8 cellular contexts compared by ENCODE assay signal in the genomic region with DNA sequence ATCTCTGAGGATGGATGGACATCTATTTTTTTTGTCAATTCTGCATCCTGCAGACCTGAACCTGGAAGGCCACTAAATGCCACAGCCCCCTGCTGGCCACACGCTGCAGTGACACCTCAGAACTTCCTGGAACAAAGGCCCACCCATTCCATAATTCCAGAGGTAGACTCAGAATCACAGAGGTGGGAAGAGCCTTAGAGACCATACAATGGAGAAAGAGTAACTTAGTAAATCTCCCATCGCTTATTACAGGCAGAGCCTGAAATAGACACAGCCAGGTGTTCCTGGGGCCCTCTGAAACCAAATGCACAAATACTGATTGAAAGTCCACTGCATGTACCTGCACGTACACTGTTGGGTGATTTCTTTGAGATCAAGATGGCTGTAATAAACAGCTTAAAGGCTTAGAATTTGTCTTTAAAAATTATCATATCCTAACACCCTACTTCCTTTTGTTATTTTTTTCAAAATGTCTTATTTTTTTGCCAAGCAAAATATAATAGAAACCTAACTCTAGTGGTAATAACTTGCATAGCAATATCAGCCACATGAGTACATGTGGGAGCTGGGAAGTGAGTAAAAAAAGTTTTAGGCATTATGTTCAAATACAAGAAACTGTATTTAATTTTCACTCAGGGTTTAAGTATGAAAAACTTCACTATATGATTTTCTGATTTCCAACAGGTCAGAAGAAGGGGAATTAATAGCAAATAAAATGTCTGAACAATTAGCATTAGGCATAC.
DNase-seq lines count a peak whose midpoint lies in the region; ATAC-seq, FAIRE-seq and TF ChIP-seq lines count a peak whose summit lies in the region.

No MANE protein-coding gene starts in this region.

- H3K4me3 ChIP-seq in AG04449 (ENCODE audit: low read depth, low read length) (no peak overlapping the region), neural progenitor cell (no peak overlapping the region)

- no peak overlapping the region for H2AFZ ChIP-seq in neural progenitor cell (replicated peaks)

- H3K4me1 ChIP-seq in neural progenitor cell: no peaks in the 10 kb centered on the region

- CTCF ChIA-PET in AG04449 (lab: Yijun Ruan, JAX): interaction anchor here (0.7 to 6.7 kb wide), 13 partner anchors 11 to 189 kb away, joined by 3 to 73 read pairs (median 3); no protein-coding TSS in a partner anchor

- H3K9me3 Mint-ChIP-seq in neural progenitor cell: peaks cover 2% of the 10 kb centered on the region

- peak; percentile 75 for TF ChIP-seq CTCF in AG04449 (IDR thresholded peaks at IDR 0.05; ENCODE audit: insufficient read depth, low read length, missing control alignments)
- TF ChIP-seq CTCF in neural progenitor cell (IDR thresholded peaks at IDR 0.05): peak; percentile 86

- no peaks in the 10 kb centered on the region for H3K36me3 Mint-ChIP-seq in neural progenitor cell

- H3K27me3 Mint-ChIP-seq in neural progenitor cell (ENCODE audit: insufficient read depth, low read depth): peaks cover 2% of the 10 kb centered on the region

- no peaks in the 10 kb centered on the region for H3K79me2 ChIP-seq in neural progenitor cell (ENCODE audit: low read depth)

- H3K9ac ChIP-seq in neural progenitor cell: no peak overlapping the region

- ATAC-seq in HG02678 (IDR thresholded peaks at IDR 0.05; ENCODE audit: unreplicated experiment): peak; percentile 82
- ATAC-seq in HG03139 (IDR thresholded peaks at IDR 0.05; ENCODE audit: unreplicated experiment): no peak

- no peak overlapping the region for H3K27ac ChIP-seq in neural progenitor cell

- TF ChIP-seq POLR2A in GM12892 (IDR thresholded peaks at IDR 0.05; ENCODE audit: low read depth, low read length): no peak
- TF ChIP-seq POLR2A in erythroblast (IDR thresholded peaks at IDR 0.05; ENCODE audit: low read length): no peak

- H3K4me3 Mint-ChIP-seq in neural progenitor cell: no peak overlapping the region

- DNase-seq in AG04449 (ENCODE audit: low read depth, low spot score): no peak
- DNase-seq in GM12892 (ENCODE audit: insufficient read length): peak; percentile 13
- peak; percentile 29 for DNase-seq in NCI-H146 treated with DMSO at 0.1 percent for 48 hours (lab: John Stamatoyannopoulos, UW; ENCODE audit: unreplicated experiment)
- DNase-seq in activated CD4-positive, alpha-beta T cell treated with anti-CD3 and anti-CD28 coated beads, Interleukin-2, amount 50 U/mL, for 48 hours: peak; percentile 47 to 49
- peak; percentile 23 to 55 for DNase-seq in erythroblast (lab: John Stamatoyannopoulos, UW)
- peak; percentile 68 for DNase-seq in neural progenitor cell (ENCODE audit: low spot score)

- no peaks in the 10 kb centered on the region for H3K36me3 ChIP-seq in neural progenitor cell

- H3K27me3 ChIP-seq in neural progenitor cell: no peaks in the 10 kb centered on the region

- no peak overlapping the region for H3K27ac Mint-ChIP-seq in neural progenitor cell

- no peak overlapping the region for H3K4me2 ChIP-seq in neural progenitor cell

- no peaks in the 10 kb centered on the region for H4K20me1 ChIP-seq in neural progenitor cell (ENCODE audit: low read depth)

- POLR2A ChIA-PET in AG04449 (lab: Yijun Ruan, JAX): no interaction called here

- H3F3A ChIP-seq in neural progenitor cell (ENCODE audit: low read depth): no peaks in the 10 kb centered on the region

- no peaks in the 10 kb centered on the region for H3K9me3 ChIP-seq in neural progenitor cell (ENCODE audit: low read depth)

- FAIRE-seq in GM12892 (lab: Jason Lieb, UNC): peak; percentile 72

- no peaks in the 10 kb centered on the region for H3K4me1 Mint-ChIP-seq in neural progenitor cell
